ENCODE assay signal across 21 cellular contexts in genomic region chr21:42624095-42624830, GRCh38. TPM values are rescaled to one million over a fixed set of nuclear protein-coding genes. Genes with fewer than 3 reads are reported as not detected.
DNase-seq lines count a peak whose midpoint lies in the region; ATAC-seq, FAIRE-seq and TF ChIP-seq lines count a peak whose summit lies in the region.
"Had no signal": no experiment of that assay in that cellular context is flagged by ENCODE, and none has a peak within 500 bp of the region (broad histone marks: within the 10 kb centered on the region; RNA-seq: fewer than 3 reads in every experiment).

No MANE protein-coding gene starts in this region.

- intact Hi-C loops in HepG2 (cut with micrococcal nuclease; ENCODE audit: unreplicated experiment): no loop called here
- intact Hi-C loops in spleen (cut with DNase I; ENCODE audit: low total_unique reads): no loop called here

- peak; percentile 95 for FAIRE-seq in HepG2 (lab: Jason Lieb, UNC)

- H3K27me3 ChIP-seq in HepG2 (ENCODE audit: control insufficient read depth in 1 of 2, insufficient read depth in 2 of 2, low read length in 2 of 2) (peaks cover 2 to 8% of the 10 kb centered on the region in 2 experiments; a peak in 3 of 5 replicates), spleen (replicated peaks in 1 of 7) (peaks cover 0 to 63% (median 6%) of the 10 kb centered on the region in 7 donors)
- no peaks in the 10 kb centered on the region for H3K27me3 ChIP-seq in effector memory CD4-positive, alpha-beta T cell (replicated peaks; ENCODE audit: control insufficient read depth, insufficient read depth, low read length, poor library complexity, severe bottlenecking)
- H3K27me3 ChIP-seq: ascending aorta, Peyer's patch had no signal

- TF ChIP-seq EP300 in HepG2 (IDR thresholded peaks at IDR 0.05; ENCODE audit: low read depth in 2 of 2, low read length in 2 of 2) (peak in 1 of 2 experiments; percentile 27; a peak in 1 of 4 replicates), HepG2 (CRISPR knock-in tag; IDR thresholded peaks at IDR 0.05; ENCODE audit: borderline replicate concordance) (no peak)

- ATAC-seq in HepG2 (peak; percentile 87), HG03108 (IDR thresholded peaks at IDR 0.05; ENCODE audit: unreplicated experiment) (no peak), GM19035 (IDR thresholded peaks at IDR 0.05; ENCODE audit: unreplicated experiment) (no peak)
- ATAC-seq: activated CD4-positive, alpha-beta T cell treated with anti-CD3 and anti-CD28 coated beads for 36 hours; gastroesophageal sphincter had no signal

- CTCF ChIA-PET in HepG2 (lab: Yijun Ruan, JAX; ENCODE audit: low intra/inter-chr PET ratio, low total read pairs): no interaction called here

- H3K9me3 ChIP-seq in HepG2 (ENCODE audit: low read length): no peaks in the 10 kb centered on the region
- H3K9me3 ChIP-seq in spleen: no peaks in the 10 kb centered on the region
- no peaks in the 10 kb centered on the region for H3K9me3 ChIP-seq in effector memory CD4-positive, alpha-beta T cell (ENCODE audit: control insufficient read depth, low read length)
- H3K9me3 ChIP-seq: ascending aorta, gastroesophageal sphincter, HAP-1, Peyer's patch, SK-N-SH had no signal

- H3K4me1 ChIP-seq in HepG2 (ENCODE audit: insufficient read depth, low read length) (peaks cover 59% of the 10 kb centered on the region), spleen (no peaks in the 10 kb centered on the region)
- no peaks in the 10 kb centered on the region for H3K4me1 ChIP-seq in effector memory CD4-positive, alpha-beta T cell (ENCODE audit: control insufficient read depth, insufficient read depth, low read length, poor library complexity, severe bottlenecking)
- H3K4me1 ChIP-seq: ascending aorta, gastroesophageal sphincter, HAP-1 had no signal

- TF ChIP-seq POLR2A in HepG2 (IDR thresholded peaks at IDR 0.05; ENCODE audit: insufficient read depth in 1 of 2, low read depth in 2 of 2, low read length in 2 of 2) (no peak), spleen (IDR thresholded peaks at IDR 0.05) (no peak)

- H3K4me3 ChIP-seq in HepG2 (replicated peaks in 1 of 3; ENCODE audit: insufficient read depth in 1 of 3, low read depth in 2 of 3, low read length in 3 of 3) (peak overlapping the region in 1 of 3 experiments; percentile 35; a peak in 1 of 6 replicates), spleen (no peak overlapping the region)
- no peak overlapping the region for H3K4me3 ChIP-seq in effector memory CD4-positive, alpha-beta T cell (ENCODE audit: insufficient read depth, low read depth, low read length, poor library complexity, severe bottlenecking)
- H3K4me3 ChIP-seq: ascending aorta, coronary artery, gastroesophageal sphincter, HAP-1, Peyer's patch had no signal

- TF ChIP-seq RAD21 in HepG2 (CRISPR knock-in tag; IDR thresholded peaks at IDR 0.05): no peak

- H4K20me1 ChIP-seq in HepG2 (ENCODE audit: insufficient read depth, low read length): no peaks in the 10 kb centered on the region

- no peaks in the 10 kb centered on the region for H3K79me2 ChIP-seq in HepG2 (ENCODE audit: insufficient read depth, low read length)

- no TSS peak for BruUV-seq in HepG2 (replicated peaks; lab: Mats Ljungman, UMichigan)

- 14% methylated on average over 8 of the region's 13 CpGs for WGBS in HepG2 (ENCODE audit: low lambda C conversion rate)
- 51 to 60% (median 58%) methylated on average over 13 of the region's 13 CpGs for WGBS in spleen, 5 donors

- peak overlapping the region; percentile 81 for H3K27ac ChIP-seq in VCaP
- no peak overlapping the region for H3K27ac ChIP-seq in HepG2 (ENCODE audit: extremely low read length, insufficient read depth, low read length)
- no peak overlapping the region for H3K27ac ChIP-seq in spleen
- H3K27ac ChIP-seq in effector memory CD4-positive, alpha-beta T cell (ENCODE audit: insufficient read depth, low read length, poor library complexity, severe bottlenecking): no peak overlapping the region
- H3K27ac ChIP-seq: ascending aorta, coronary artery, gastroesophageal sphincter, Peyer's patch had no signal

- H3K9ac ChIP-seq in HepG2 (ENCODE audit: insufficient read depth, low read depth, low read length): no peak overlapping the region
- H3K9ac ChIP-seq: SK-N-SH had no signal

- POLR2A ChIA-PET in HepG2 (lab: Yijun Ruan, JAX): interaction anchor here (1.4 kb wide), 1 partner anchor 9 kb away, joined by 3 read pairs; no protein-coding TSS in a partner anchor

- DNase-seq in G401 (ENCODE audit: low spot score): peak; percentile 8
- DNase-seq in HepG2 (ENCODE audit: low spot score): peak; percentile 62
- peak; percentile 37 for DNase-seq in spleen
- no peak for DNase-seq in effector memory CD4-positive, alpha-beta T cell
- no peak for DNase-seq in activated CD4-positive, alpha-beta T cell treated with anti-CD3 and anti-CD28 coated beads for 48 hours
- DNase-seq: activated CD4-positive, alpha-beta T cell treated with anti-CD3 and anti-CD28 coated beads for 36 hours; activated CD8-positive, alpha-beta memory T cell treated with anti-CD3 and anti-CD28 coated beads, Interleukin-2, amount 50 U/mL, for 48 hours; activated naive CD4-positive, alpha-beta T cell treated with Interleukin-2 at 50 U/mL for 16 hours; midbrain; NCI-H2171; SK-N-SH; stimulated activated CD4-positive, alpha-beta T cell treated with anti-CD3 and anti-CD28 coated beads, Interleukin-2, amount 100 ng/mL, for 48 hours; substantia nigra had no signal

- 0 out of 2 replicates have a peak, but pooled peaks have one; percentile 10 for TF ChIP-seq CTCF in VCaP (conservative IDR thresholded peaks at IDR 0.05)
- TF ChIP-seq CTCF in HepG2 (CRISPR knock-in tag; IDR thresholded peaks at IDR 0.05): no peak
- TF ChIP-seq CTCF in spleen (IDR thresholded peaks at IDR 0.05 in 8 of 11, conservative IDR thresholded peaks at IDR 0.05 in 3 of 11): no peak

- peak overlapping the region; percentile 52 for H3K4me2 ChIP-seq in HepG2 (ENCODE audit: low read depth, low read length)
- H3K4me2 ChIP-seq: SK-N-SH had no signal

- H2AFZ ChIP-seq in HepG2 (ENCODE audit: low read length): no peak overlapping the region

- in situ Hi-C loops in G401 (cut with HindIII; ENCODE audit: low sequenced_read_pairs): no loop called here
- in situ Hi-C loops in HepG2 (cut with HindIII; ENCODE audit: extremely low pct_ligation_motif_present, low pct_unique_long_range_greater_than_20kb): no loop called here

- H3K36me3 ChIP-seq in HepG2 (replicated peaks in 1 of 2; ENCODE audit: control insufficient read depth in 1 of 2, insufficient read depth in 2 of 2, low read length in 2 of 2): no peaks in the 10 kb centered on the region
- no peaks in the 10 kb centered on the region for H3K36me3 ChIP-seq in spleen
- no peaks in the 10 kb centered on the region for H3K36me3 ChIP-seq in effector memory CD4-positive, alpha-beta T cell (ENCODE audit: control insufficient read depth, insufficient read depth, low read length)
- H3K36me3 ChIP-seq: ascending aorta, gastroesophageal sphincter, HAP-1, Peyer's patch had no signal

TF ChIP-seq in HepG2, 621 proteins besides CTCF, POLR2A, EP300 and RAD21 (continues in another document):
- TF ChIP-seq ZNF281 (CRISPR knock-in tag; IDR thresholded peaks at IDR 0.05; ENCODE audit: borderline replicate concordance): no peak

RNA-seq across cellular contexts. Expression of gene PDE9A, which starts 29.2 kb away (rescaled TPM):
- 5.7 and 10.5 TPM in 2 replicates for total RNA-seq in G401 (2014; rRNA removed; shearing (Covaris generic))
- total RNA-seq in HepG2 (2016; rRNA removed; fragmentation: Illumina TruSeq; extraction: Trizol) (4.3 and 4.6 TPM in 2 replicates), spleen (10 to 100 TPM; 15.1 to 45.5 (median 24.9) TPM)
- 5.9 and 7.3 TPM in 2 replicates for total RNA-seq in HepG2 (2016; cell fraction: cytosol; rRNA removed; fragmentation: Illumina TruSeq; extraction: Trizol; ENCODE audit: low read depth)
- total RNA-seq in HepG2 (2016; cell fraction: insoluble cytoplasmic fraction; rRNA removed; fragmentation: Illumina TruSeq; extraction: Trizol): 4.1 and 4.3 TPM in 2 replicates
- 9.6 TPM in 2 replicates for total RNA-seq in HepG2 (2016; cell fraction: membrane; rRNA removed; fragmentation: Illumina TruSeq; extraction: Trizol)
- total RNA-seq in HepG2 (2016; cell fraction: nucleus; rRNA removed; fragmentation: Illumina TruSeq; extraction: Trizol): 4.2 and 5.2 TPM in 2 replicates
- polyA plus RNA-seq in HepG2 (2011; rRNA removed) (19.7 and 22.9 TPM in 2 replicates), spleen (10 to 100 TPM in 2 of 3 donors, 1 to 10 TPM in 1; 7.9 to 33.5 (median 18.2) TPM)
- 16.4 and 19.0 TPM in 2 replicates for polyA plus RNA-seq in HepG2 (2011; cell fraction: cytosol; rRNA removed)
- 25.1 and 25.6 TPM in 2 replicates for polyA plus RNA-seq in HepG2 (2011; cell fraction: nucleus; rRNA removed)
- 15.9 and 16.0 TPM in 2 replicates for polyA plus RNA-seq in HepG2 (2012)
- 12.4 and 13.6 TPM in 2 replicates for polyA plus RNA-seq in HepG2 (2016; cell fraction: cytosol; fragmentation: Illumina TruSeq; extraction: Trizol; ENCODE audit: low read depth)
- polyA plus RNA-seq in HepG2 (2016; cell fraction: insoluble cytoplasmic fraction; fragmentation: Illumina TruSeq; extraction: Trizol; ENCODE audit: low read depth): 5.4 and 7.7 TPM in 2 replicates
- 12.9 and 13.7 TPM in 2 replicates for polyA plus RNA-seq in HepG2 (2016; cell fraction: membrane; fragmentation: Illumina TruSeq; extraction: Trizol; ENCODE audit: low read depth)
- polyA plus RNA-seq in HepG2 (2016; cell fraction: nucleus; fragmentation: Illumina TruSeq; extraction: Trizol; ENCODE audit: insufficient read depth, low read depth): 8.9 TPM in 2 replicates
- polyA minus RNA-seq in HepG2 (2011; rRNA and poly(A)+ RNA removed; ENCODE audit: low replicate concordance): 6.1 and 18.8 TPM in 2 replicates
- 10.6 and 12.7 TPM in 2 replicates for polyA minus RNA-seq in HepG2 (2011; cell fraction: cytosol; rRNA and poly(A)+ RNA removed)
- polyA minus RNA-seq in HepG2 (2011; cell fraction: nucleus; rRNA and poly(A)+ RNA removed): 10.4 and 11.6 TPM in 2 replicates

Comparison
In these comparisons a context has a peak if more than half of its experiments do, and no peak if none do; other contexts are left out.
1. DNase-seq: peak in G401 (single experiment), HepG2 (single experiment) and spleen (single experiment); none in effector memory CD4-positive, alpha-beta T cell (0 of 3) and activated CD4-positive, alpha-beta T cell treated with anti-CD3 and anti-CD28 coated beads for 48 hours (single experiment).